In genomic region chr5:140690376-140690932, GRCh38 we compare ENCODE assay signal across 8 cellular contexts. TPM values are rescaled to one million over a fixed set of nuclear protein-coding genes. Genes with fewer than 3 reads are reported as not detected.
A peak's percentile ranks its signal among the peaks of the same experiment; 100 is the strongest.
DNase-seq lines count a peak whose midpoint lies in the region; ATAC-seq, FAIRE-seq and TF ChIP-seq lines count a peak whose summit lies in the region.

No MANE protein-coding gene starts in this region.

- H3K27ac ChIP-seq in A549 (peak overlapping the region; percentile 90 to 91), H9 (ENCODE audit: insufficient read length, low read depth, low read length) (peak overlapping the region; percentile 7), tibial artery (peak overlapping the region; percentile 87 to 94)

- H3T11ph ChIP-seq in H9 (ENCODE audit: low read length) = no peak overlapping the region

- H3K23me2 ChIP-seq in H9 (ENCODE audit: insufficient read length, low read depth, low read length, poor library complexity, severe bottlenecking) = peaks cover 6% of the 10 kb centered on the region

- peak overlapping the region; percentile 90 to 98 (median 96); a peak in 4 of 7 replicates for H3K27ac Mint-ChIP-seq in H9
- peak overlapping the region; percentile 97 to 99 for H3K27ac Mint-ChIP-seq in activated naive CD4-positive, alpha-beta T cell treated with anti-CD3 and anti-CD28 coated beads, Interleukin-2, amount 50 U/mL, for 72 hours

- intact Hi-C loops in tibial artery (cut with DNase I; ENCODE audit: low total_unique reads) = loop anchor here (5.0 to 10.0 kb wide), 2 partner anchors 146 to 288 kb away; partner anchors contain the start of genes ANKHD1 and EIF4EBP3

- ATAC-seq in A549 (peak; percentile 5 to 16; a peak in 5 of 6 replicates), left lobe of liver (peak; percentile 4), HG03175 (IDR thresholded peaks at IDR 0.05; ENCODE audit: unreplicated experiment) (no peak)
- ATAC-seq in activated naive CD4-positive, alpha-beta T cell treated with anti-CD3 and anti-CD28 coated beads, Interleukin-2, amount 50 U/mL, for 72 hours = peak in 1 of 2 donors; percentile 37

- DNase-seq in A549 (ENCODE audit: low read depth in 1 of 2, low spot score in 1 of 2) (no peak), H9 (peak; percentile 21), left lobe of liver (ENCODE audit: low spot score) (no peak), tibial artery (no peak), activated gamma-delta T cell (lab: John Stamatoyannopoulos, UW) (no peak), urothelium cell line (ENCODE audit: low spot score) (no peak)
- no peak for DNase-seq in activated naive CD4-positive, alpha-beta T cell treated with anti-CD3 and anti-CD28 coated beads, Interleukin-2, amount 50 U/mL, for 72 hours (ENCODE audit: low spot score in 2 of 2)

- H3K14ac ChIP-seq in H9 (ENCODE audit: insufficient read depth, low read length) = no peak overlapping the region

- H3K9ac ChIP-seq in H9 (ENCODE audit: extremely low read depth, insufficient read length, low read length) = peak overlapping the region; percentile 81

- peaks cover 9% of the 10 kb centered on the region; the same call in 1 of the 2 replicates for H3K79me2 ChIP-seq in H9 (ENCODE audit: insufficient read depth, low read length)

- H3K36me3 ChIP-seq in tibial artery = peaks cover 20 to 53% (median 29%) of the 10 kb centered on the region in 3 donors

- H2BK5ac ChIP-seq in H9 (ENCODE audit: insufficient read length, low read length) = no peak overlapping the region

- H3K4me3 Mint-ChIP-seq in H9 = peak overlapping the region; percentile 100

- no peak overlapping the region for H4K8ac ChIP-seq in H9 (replicated peaks; ENCODE audit: insufficient read length, low read depth, low read length)

- H4K5ac ChIP-seq in H9 (ENCODE audit: insufficient read length, low read depth, low read length) = no peak overlapping the region

- no peak for TF ChIP-seq POLR2A in A549 (IDR thresholded peaks at IDR 0.05; ENCODE audit: low read length)

- no peak overlapping the region for H3K56ac ChIP-seq in H9 (ENCODE audit: insufficient read length, low read depth, low read length)

- H2BK20ac ChIP-seq in H9 (ENCODE audit: low read depth, low read length, poor library complexity, severe bottlenecking) = no peak overlapping the region

- H3K9me3 ChIP-seq in A549 = no peaks in the 10 kb centered on the region
- no peaks in the 10 kb centered on the region for H3K9me3 ChIP-seq in H9 (ENCODE audit: control insufficient read depth, low read depth, low read length)
- H3K9me3 ChIP-seq in tibial artery = no peaks in the 10 kb centered on the region

- no peak overlapping the region for H2AK5ac ChIP-seq in H9 (ENCODE audit: insufficient read length, low read length)

- H4K20me1 ChIP-seq in H9 (ENCODE audit: control insufficient read depth, insufficient read depth, insufficient read length) = no peaks in the 10 kb centered on the region

- no peak overlapping the region for H3K18ac ChIP-seq in H9 (ENCODE audit: insufficient read length, low read depth, low read length)

- H2BK120ac ChIP-seq in H9 (ENCODE audit: low read depth, low read length, poor library complexity, severe bottlenecking) = no peak overlapping the region

- TF ChIP-seq CTCF in A549 (IDR thresholded peaks at IDR 0.05) (no peak), H9 (conservative IDR thresholded peaks at IDR 0.05) (no peak), tibial artery (IDR thresholded peaks at IDR 0.05) (no peak)

- H3K79me1 ChIP-seq in H9 (ENCODE audit: insufficient read depth, low read depth, low read length, poor library complexity, severe bottlenecking) = peaks cover 3% of the 10 kb centered on the region

- peak overlapping the region; percentile 95 for H3K4me2 ChIP-seq in A549
- peak overlapping the region; percentile 90 for H3K4me2 ChIP-seq in H9 (ENCODE audit: insufficient read depth, insufficient read length, low read length)

- H3K27me3 ChIP-seq in H9 (ENCODE audit: insufficient read depth, low read length) = no peaks in the 10 kb centered on the region
- H3K27me3 ChIP-seq in tibial artery = no peaks in the 10 kb centered on the region

- no peak overlapping the region for H3K4ac ChIP-seq in H9 (ENCODE audit: low read depth, low read length)

- no peak overlapping the region for H2AFZ ChIP-seq in H9 (ENCODE audit: low read length)

- POLR2A ChIA-PET in A549 (lab: Yijun Ruan, JAX) = interaction anchor here (0.6 to 2.0 kb wide), 13 partner anchors 10 to 344 kb away, joined by 3 to 27 read pairs (median 5); partner anchors contain the start of genes ANKHD1, HBEGF, IK and NDUFA2

- TF ChIP-seq EP300 in A549 (IDR thresholded peaks at IDR 0.05) = no peak

- WGBS in A549 (ENCODE audit: missing lambda C conversion rate) = 49% methylated on average over 8 of the region's 8 CpGs
- no CpG with 5 or more reads among the region's 8 CpGs for WGBS in H9 (ENCODE audit: extremely low coverage, insufficient read length, low lambda C conversion rate)

- H3K23ac ChIP-seq in H9 (ENCODE audit: insufficient read length, low read depth, low read length) = no peak overlapping the region

- peaks cover 9 to 15% of the 10 kb centered on the region in 2 experiments for H3K4me1 Mint-ChIP-seq in H9

- H3K27me3 Mint-ChIP-seq in H9 (ENCODE audit: low read depth) = no peaks in the 10 kb centered on the region

- peak overlapping the region; percentile 81 for H3K4me3 ChIP-seq in A549
- H3K4me3 ChIP-seq in tibial artery = peak overlapping the region; percentile 88 to 95

- FAIRE-seq in A549 (lab: Jason Lieb, UNC) (no peak), urothelium cell line (lab: Jason Lieb, UNC) (no peak)

- H2BK12ac ChIP-seq in H9 (ENCODE audit: insufficient read length, low read depth, low read length) = no peak overlapping the region

- peaks cover 5 to 38% (median 26%) of the 10 kb centered on the region in 3 experiments; a peak in 6 of 7 replicates for H3K36me3 Mint-ChIP-seq in H9 (ENCODE audit: insufficient read depth in 1 of 3, low read depth in 3 of 3)
- peaks cover 18 to 22% of the 10 kb centered on the region in 2 donors for H3K36me3 Mint-ChIP-seq in activated naive CD4-positive, alpha-beta T cell treated with anti-CD3 and anti-CD28 coated beads, Interleukin-2, amount 50 U/mL, for 72 hours

- TF ChIP-seq RAD21 in A549 (conservative IDR thresholded peaks at IDR 0.05 in 1 of 2, IDR thresholded peaks at IDR 0.05 in 1 of 2) = no peak

- no peak overlapping the region for H2BK15ac ChIP-seq in H9 (ENCODE audit: low read depth, low read length)

- peaks cover 17% of the 10 kb centered on the region for H3K4me1 ChIP-seq in A549
- H3K4me1 ChIP-seq in H9 (ENCODE audit: insufficient read depth, low read length) = no peaks in the 10 kb centered on the region
- peaks cover 0 to 35% (median 25%) of the 10 kb centered on the region in 4 donors for H3K4me1 ChIP-seq in tibial artery

- no peaks in the 10 kb centered on the region for H3K9me3 Mint-ChIP-seq in H9
- H3K9me3 Mint-ChIP-seq in activated naive CD4-positive, alpha-beta T cell treated with anti-CD3 and anti-CD28 coated beads, Interleukin-2, amount 50 U/mL, for 72 hours = no peaks in the 10 kb centered on the region

- CTCF ChIA-PET in A549 (lab: Yijun Ruan, JAX) = interaction anchor here (0.6 to 1.6 kb wide), 10 partner anchors 10 to 318 kb away, joined by 3 to 6 read pairs (median 3); partner anchors contain the start of genes DND1 and TMCO6

- no peak overlapping the region for H4K91ac ChIP-seq in H9 (ENCODE audit: insufficient read length, low read depth, low read length)

RNA-seq across cellular contexts. Expression of gene HARS1, which starts 0.7 kb away (rescaled TPM):
- polyA plus RNA-seq in A549 (2011; rRNA removed) (73.0 and 80.5 TPM in 2 replicates), A549 (2017; fragmentation: RNase III; extraction: RNeasy Plus Mini Kit Qiagen cat#74134 plus additional on column Dnase treatment) (84.4 to 93.7 TPM (median 87.1 TPM) in 3 replicates)
- polyA plus RNA-seq in A549 (2012; cell fraction: cytosol; rRNA removed) = 68.3 and 73.2 TPM in 2 replicates
- 64.6 and 97.1 TPM in 2 replicates for polyA plus RNA-seq in A549 (2012; cell fraction: nucleus; rRNA removed)
- 46.6 and 51.3 TPM in 2 replicates for polyA minus RNA-seq in A549 (2011; rRNA and poly(A)+ RNA removed)
- total RNA-seq in H9 (2021) (70.2 and 76.3 TPM in 2 replicates), left lobe of liver (48.9 TPM)
- total RNA-seq in activated naive CD4-positive, alpha-beta T cell treated with anti-CD3 and anti-CD28 coated beads, Interleukin-2, amount 50 U/mL, for 72 hours = 10 to 100 TPM; 78.9 to 94.6 TPM

RNA-seq across cellular contexts. Expression of gene HARS2, which starts 0.8 kb away (rescaled TPM):
- 46.6 and 55.1 TPM in 2 replicates for polyA plus RNA-seq in A549 (2011; rRNA removed)
- polyA plus RNA-seq in A549 (2012; cell fraction: cytosol; rRNA removed) = 24.6 and 24.7 TPM in 2 replicates
- polyA plus RNA-seq in A549 (2012; cell fraction: nucleus; rRNA removed) = 26.0 and 33.8 TPM in 2 replicates
- polyA plus RNA-seq in A549 (2017; fragmentation: RNase III; extraction: RNeasy Plus Mini Kit Qiagen cat#74134 plus additional on column Dnase treatment) = 43.5 to 45.1 TPM (median 44.9 TPM) in 3 replicates
- polyA minus RNA-seq in A549 (2011; rRNA and poly(A)+ RNA removed) = 25.4 and 26.8 TPM in 2 replicates
- total RNA-seq in H9 (2021) = 20.2 and 20.5 TPM in 2 replicates
- total RNA-seq in activated naive CD4-positive, alpha-beta T cell treated with anti-CD3 and anti-CD28 coated beads, Interleukin-2, amount 50 U/mL, for 72 hours = 10 to 100 TPM; 29.8 to 34.1 TPM
- total RNA-seq in left lobe of liver = 12.4 TPM

RNA-seq across cellular contexts. Expression of gene ZMAT2, which starts 9.8 kb away (rescaled TPM):
- polyA plus RNA-seq in A549 (2011; rRNA removed) (62.1 and 90.9 TPM in 2 replicates), A549 (2017; fragmentation: RNase III; extraction: RNeasy Plus Mini Kit Qiagen cat#74134 plus additional on column Dnase treatment) (208 to 209 TPM (median 209 TPM) in 3 replicates)
- 28.7 and 32.2 TPM in 2 replicates for polyA plus RNA-seq in A549 (2012; cell fraction: cytosol; rRNA removed)
- 7.6 and 17.8 TPM in 2 replicates for polyA plus RNA-seq in A549 (2012; cell fraction: nucleus; rRNA removed)
- polyA minus RNA-seq in A549 (2011; rRNA and poly(A)+ RNA removed) = 26.4 and 26.5 TPM in 2 replicates
- total RNA-seq in H9 (2021) (61.0 and 61.8 TPM in 2 replicates), left lobe of liver (18.0 TPM)
- total RNA-seq in activated naive CD4-positive, alpha-beta T cell treated with anti-CD3 and anti-CD28 coated beads, Interleukin-2, amount 50 U/mL, for 72 hours = 10 to 100 TPM; 50.9 to 72.1 TPM

RNA-seq across cellular contexts. Expression of gene DND1, which starts 17.1 kb away (rescaled TPM):
- 0.63 and 0.78 TPM in 2 replicates for polyA plus RNA-seq in A549 (2011; rRNA removed)
- polyA plus RNA-seq in A549 (2012; cell fraction: cytosol; rRNA removed) = 1.9 and 2.1 TPM in 2 replicates
- polyA plus RNA-seq in A549 (2012; cell fraction: nucleus; rRNA removed) = 19.5 and 19.6 TPM in 2 replicates
- polyA plus RNA-seq in A549 (2017; fragmentation: RNase III; extraction: RNeasy Plus Mini Kit Qiagen cat#74134 plus additional on column Dnase treatment) = 1.0 to 1.3 TPM (median 1.1 TPM) in 3 replicates
- polyA minus RNA-seq in A549 (2011; rRNA and poly(A)+ RNA removed) = 0.33 and 0.44 TPM in 2 replicates
- 2.3 and 2.4 TPM in 2 replicates for total RNA-seq in H9 (2021)
- 1 to 10 TPM in 1 of 2 donors, under 1 TPM in 1; 0.82 to 3.4 TPM for total RNA-seq in activated naive CD4-positive, alpha-beta T cell treated with anti-CD3 and anti-CD28 coated beads, Interleukin-2, amount 50 U/mL, for 72 hours
- total RNA-seq in left lobe of liver = 1.8 TPM

RNA-seq across cellular contexts. Expression of gene WDR55, which starts 25.8 kb away (rescaled TPM):
- polyA plus RNA-seq in A549 (2011; rRNA removed) (23.3 and 26.6 TPM in 2 replicates), A549 (2017; fragmentation: RNase III; extraction: RNeasy Plus Mini Kit Qiagen cat#74134 plus additional on column Dnase treatment) (32.1 to 39.2 TPM (median 36.2 TPM) in 3 replicates)
- polyA plus RNA-seq in A549 (2012; cell fraction: cytosol; rRNA removed) = 28.4 and 34.4 TPM in 2 replicates
- 63.2 and 66.3 TPM in 2 replicates for polyA plus RNA-seq in A549 (2012; cell fraction: nucleus; rRNA removed)
- polyA minus RNA-seq in A549 (2011; rRNA and poly(A)+ RNA removed) = 25.6 and 30.4 TPM in 2 replicates
- total RNA-seq in H9 (2021) (24.7 and 26.6 TPM in 2 replicates), left lobe of liver (17.8 TPM)
- 10 to 100 TPM; 32.5 to 36.3 TPM for total RNA-seq in activated naive CD4-positive, alpha-beta T cell treated with anti-CD3 and anti-CD28 coated beads, Interleukin-2, amount 50 U/mL, for 72 hours

Comparison
In these comparisons a context has a peak if more than half of its experiments do, and no peak if none do; other contexts are left out.
1. H3K27ac ChIP-seq: peak in every context shown above with its lines; median percentile 90 in A549; 90 in tibial artery; 7 in H9.